13 cellular contexts compared by ENCODE assay signal in genomic region chr2:26067186-26067974, GRCh38. TPM values are rescaled to one million over a fixed set of nuclear protein-coding genes. Genes with fewer than 3 reads are reported as not detected.
DNase-seq lines count a peak whose midpoint lies in the region; ATAC-seq and TF ChIP-seq lines count a peak whose summit lies in the region.
"Had no signal": no experiment of that assay in that cellular context is flagged by ENCODE, and none has a peak within 500 bp of the region (broad histone marks: within the 10 kb centered on the region; RNA-seq: fewer than 3 reads in every experiment).

No MANE protein-coding gene starts in this region.

- ATAC-seq in effector memory CD8-positive, alpha-beta T cell (replicated peaks) = no peak
- no peak for ATAC-seq in stimulated activated memory B cell treated with anti-CD40 and anti-IgM and Interleukin-4, amounts not matched to agents 10 μg/mL and 1 μg/mL and 100 μg/mL, for 72 hours
- ATAC-seq in HG03571 (IDR thresholded peaks at IDR 0.05; ENCODE audit: unreplicated experiment) = no peak
- ATAC-seq: left cardiac atrium had no signal

- no peak overlapping the region for H2AFZ ChIP-seq in PC-9

- no peaks in the 10 kb centered on the region for H3K9me2 ChIP-seq in PC-9 (ENCODE audit: insufficient read depth)

- no TSS peak for BruUV-seq in PC-9 (replicated peaks; lab: Mats Ljungman, UMichigan)

- in situ Hi-C loops in HAP-1 (cut with MboI; ENCODE audit: low sequenced_read_pairs) = no loop called here

- H3K4me1 Mint-ChIP-seq in activated T-cell treated with anti-CD3 and anti-CD28 coated beads, Interleukin-2, amount 50 U/mL, for 24 hours (ENCODE audit: low read depth) = peaks cover 57% of the 10 kb centered on the region
- peaks cover 28 to 36% of the 10 kb centered on the region in 2 donors for H3K4me1 Mint-ChIP-seq in effector memory CD8-positive, alpha-beta T cell (ENCODE audit: low read depth in 2 of 2)
- peaks cover 43% of the 10 kb centered on the region for H3K4me1 Mint-ChIP-seq in stimulated activated memory B cell treated with anti-CD40 and anti-IgM and Interleukin-4, amounts not matched to agents 10 μg/mL and 1 μg/mL and 100 μg/mL, for 72 hours

- H3K4me2 ChIP-seq in PC-9 = peak overlapping the region; percentile 57

- peaks cover 42% of the 10 kb centered on the region for H3F3A ChIP-seq in PC-9 (ENCODE audit: insufficient read depth, low read depth)

- TF ChIP-seq CTCF in PC-9 (conservative IDR thresholded peaks at IDR 0.05) = no peak

- H4K20me1 ChIP-seq in PC-9 (ENCODE audit: insufficient read depth) = peaks cover 8% of the 10 kb centered on the region; the same call in 1 of the 2 replicates

- POLR2A ChIA-PET in PC-9 (lab: Charles Lee; ENCODE audit: unreplicated experiment) = no interaction called here

- peak overlapping the region; percentile 95 for H3K27ac Mint-ChIP-seq in activated T-cell treated with anti-CD3 and anti-CD28 coated beads, Interleukin-2, amount 50 U/mL, for 24 hours
- H3K27ac Mint-ChIP-seq in effector memory CD8-positive, alpha-beta T cell = peak overlapping the region; percentile 31 to 92
- H3K27ac Mint-ChIP-seq in stimulated activated memory B cell treated with anti-CD40 and anti-IgM and Interleukin-4, amounts not matched to agents 10 μg/mL and 1 μg/mL and 100 μg/mL, for 72 hours = peak overlapping the region; percentile 70

- peaks cover 98% of the 10 kb centered on the region for H3K79me2 ChIP-seq in PC-9 (ENCODE audit: low read depth)

- peaks cover 22% of the 10 kb centered on the region; the same call in 1 of the 2 replicates for H3K36me3 ChIP-seq in PC-9 (ENCODE audit: low read depth)
- H3K36me3 ChIP-seq in HAP-1 (replicated peaks) = no peaks in the 10 kb centered on the region
- H3K36me3 ChIP-seq: uterus had no signal

- H3K27me3 ChIP-seq in PC-9 (ENCODE audit: insufficient read depth, low read depth) (no peaks in the 10 kb centered on the region), HAP-1 (ENCODE audit: low read depth) (no peaks in the 10 kb centered on the region)
- H3K27me3 ChIP-seq: uterus had no signal

- intact Hi-C loops in PC-9 (cut with micrococcal nuclease; ENCODE audit: unreplicated experiment) = no loop called here

- H3K9me3 Mint-ChIP-seq in activated T-cell treated with anti-CD3 and anti-CD28 coated beads, Interleukin-2, amount 50 U/mL, for 24 hours = no peaks in the 10 kb centered on the region
- no peaks in the 10 kb centered on the region for H3K9me3 Mint-ChIP-seq in effector memory CD8-positive, alpha-beta T cell
- H3K9me3 Mint-ChIP-seq in stimulated activated memory B cell treated with anti-CD40 and anti-IgM and Interleukin-4, amounts not matched to agents 10 μg/mL and 1 μg/mL and 100 μg/mL, for 72 hours = no peaks in the 10 kb centered on the region
- H3K9me3 Mint-ChIP-seq: nephron had no signal

- CTCF ChIA-PET in PC-9 (lab: Charles Lee) = no interaction called here

- H3K4me1 ChIP-seq in PC-9 (replicated peaks; ENCODE audit: insufficient read depth) (peaks cover 24% of the 10 kb centered on the region), HAP-1 (peaks cover 13% of the 10 kb centered on the region)
- H3K4me1 ChIP-seq: uterus had no signal

- no peaks in the 10 kb centered on the region for H3K9me3 ChIP-seq in PC-9 (ENCODE audit: insufficient read depth, low read depth)
- no peaks in the 10 kb centered on the region for H3K9me3 ChIP-seq in HAP-1
- H3K9me3 ChIP-seq: uterus had no signal

- H3K27me3 Mint-ChIP-seq in activated T-cell treated with anti-CD3 and anti-CD28 coated beads, Interleukin-2, amount 50 U/mL, for 24 hours = no peaks in the 10 kb centered on the region
- no peaks in the 10 kb centered on the region for H3K27me3 Mint-ChIP-seq in effector memory CD8-positive, alpha-beta T cell
- H3K27me3 Mint-ChIP-seq in stimulated activated memory B cell treated with anti-CD40 and anti-IgM and Interleukin-4, amounts not matched to agents 10 μg/mL and 1 μg/mL and 100 μg/mL, for 72 hours = no peaks in the 10 kb centered on the region

- H3K4me3 ChIP-seq in PC-9 (no peak overlapping the region), HAP-1 (no peak overlapping the region)
- H3K4me3 ChIP-seq: uterus had no signal

- H3K36me3 Mint-ChIP-seq in activated T-cell treated with anti-CD3 and anti-CD28 coated beads, Interleukin-2, amount 50 U/mL, for 24 hours (ENCODE audit: low read depth) = peaks cover 47% of the 10 kb centered on the region
- peaks cover 24% of the 10 kb centered on the region for H3K36me3 Mint-ChIP-seq in effector memory CD8-positive, alpha-beta T cell (ENCODE audit: insufficient read depth)
- peaks cover 24% of the 10 kb centered on the region for H3K36me3 Mint-ChIP-seq in stimulated activated memory B cell treated with anti-CD40 and anti-IgM and Interleukin-4, amounts not matched to agents 10 μg/mL and 1 μg/mL and 100 μg/mL, for 72 hours

- DNase-seq in activated T-cell treated with anti-CD3 and anti-CD28 coated beads, Interleukin-2, amount 50 U/mL, for 24 hours = no peak
- no peak for DNase-seq in activated T-cell treated with anti-CD3 and anti-CD28 coated beads for 4 hours
- DNase-seq in PC-9 = no peak
- DNase-seq in effector memory CD8-positive, alpha-beta T cell = no peak
- no peak for DNase-seq in epidermal melanocyte (ENCODE audit: insufficient read length, low spot score)
- DNase-seq in HAP-1 (ENCODE audit: low spot score in 2 of 2) = no peak
- DNase-seq: left cardiac atrium, NCI-H1048, NCI-H526, uterus had no signal

- H3K27ac ChIP-seq in PC-9 = peak overlapping the region; percentile 84
- H3K27ac ChIP-seq: uterus had no signal

- peak overlapping the region; percentile 68 for H3K4me3 Mint-ChIP-seq in activated T-cell treated with anti-CD3 and anti-CD28 coated beads, Interleukin-2, amount 50 U/mL, for 24 hours
- H3K4me3 Mint-ChIP-seq in effector memory CD8-positive, alpha-beta T cell = peak overlapping the region; percentile 24 to 73
- no peak overlapping the region for H3K4me3 Mint-ChIP-seq in stimulated activated memory B cell treated with anti-CD40 and anti-IgM and Interleukin-4, amounts not matched to agents 10 μg/mL and 1 μg/mL and 100 μg/mL, for 72 hours
- H3K4me3 Mint-ChIP-seq: nephron had no signal

RNA-seq across cellular contexts. Expression of gene RAB10, which starts 33.5 kb away (rescaled TPM):
- 150 and 171 TPM in 2 replicates for total RNA-seq in PC-9 (2021)
